Comparison of ENCODE assay signal across 8 cellular contexts in genomic region chr6:127302728-127303675, GRCh38. TPM values are rescaled to one million over a fixed set of nuclear protein-coding genes. Genes with fewer than 3 reads are reported as not detected.
DNase-seq lines count a peak whose midpoint lies in the region; ATAC-seq, FAIRE-seq and TF ChIP-seq lines count a peak whose summit lies in the region.

No MANE protein-coding gene starts in this region.

- DNase-seq in BE2C (peak; percentile 24), GM18507 (ENCODE audit: extremely low spot score, insufficient read length, low read depth) (peak; percentile 12), NCI-H460 (ENCODE audit: extremely low read depth, low read depth) (peak; percentile 28), foreskin melanocyte (peak; percentile 61), putamen (ENCODE audit: low spot score) (peak; percentile 18), posterior vena cava (ENCODE audit: low spot score) (no peak)
- DNase-seq in activated T-cell treated with anti-CD3 and anti-CD28 coated beads, Interleukin-2, amount 50 U/mL, for 48 hours, result peak; percentile 43 to 45

- no peak overlapping the region for H3K4me3 ChIP-seq in BE2C (ENCODE audit: low read depth, low read length)

- H3K36me3 ChIP-seq in BE2C, result peaks cover 7% of the 10 kb centered on the region

- peak; percentile 78 for FAIRE-seq in GM18507 (lab: Jason Lieb, UNC)

- no peaks in the 10 kb centered on the region for H3K9me3 ChIP-seq in BE2C

- H3K4me1 ChIP-seq in BE2C, result no peaks in the 10 kb centered on the region

- intact Hi-C loops in posterior vena cava (cut with DNase I), result loop anchor here (5.0 to 10.0 kb wide), 2 partner anchors 239 to 242 kb away; no protein-coding TSS in a partner anchor

- peak; percentile 68 for TF ChIP-seq CTCF in BE2C (IDR thresholded peaks at IDR 0.05; ENCODE audit: low read depth, low read length)

- ATAC-seq in HG03095 (IDR thresholded peaks at IDR 0.05; ENCODE audit: unreplicated experiment), result peak; percentile 69

- H3K27me3 ChIP-seq in BE2C, result no peaks in the 10 kb centered on the region

RNA-seq across cellular contexts. Expression of gene RNF146, which starts 36.3 kb away (rescaled TPM):
- polyA plus RNA-seq in BE2C (2012; ENCODE audit: insufficient read depth, insufficient read length, low read depth), result 36.0 TPM
- 20.8 and 21.2 TPM in 2 replicates for total RNA-seq in NCI-H460 (2014; rRNA removed; shearing (Covaris generic))
- polyA plus RNA-seq in NCI-H460 (2014; cell fraction: nucleus; rRNA removed), result 26.9 and 39.0 TPM in 2 replicates
- 10 to 100 TPM; 46.7 to 56.8 TPM for total RNA-seq in posterior vena cava

RNA-seq across cellular contexts. Expression of gene ECHDC1, which starts 40.4 kb away (rescaled TPM):
- polyA plus RNA-seq in BE2C (2012; ENCODE audit: insufficient read depth, insufficient read length, low read depth), result 66.1 TPM
- total RNA-seq in NCI-H460 (2014; rRNA removed; shearing (Covaris generic)), result 55.0 and 71.0 TPM in 2 replicates
- polyA plus RNA-seq in NCI-H460 (2014; cell fraction: nucleus; rRNA removed), result 41.9 and 46.4 TPM in 2 replicates
- 10 to 100 TPM; 35.2 to 35.3 TPM for total RNA-seq in posterior vena cava
